In genomic region chr4:89109841-89110540, GRCh38 we compare ENCODE assay signal across 9 cellular contexts. TPM values are rescaled to one million over a fixed set of nuclear protein-coding genes. Genes with fewer than 3 reads are reported as not detected.
DNase-seq lines count a peak whose midpoint lies in the region; ATAC-seq, FAIRE-seq and TF ChIP-seq lines count a peak whose summit lies in the region.
"Had no signal": no experiment of that assay in that cellular context is flagged by ENCODE, and none has a peak within 500 bp of the region (broad histone marks: within the 10 kb centered on the region; RNA-seq: fewer than 3 reads in every experiment).

No MANE protein-coding gene starts in this region.

- peak overlapping the region; percentile 88 for H3K4me3 Mint-ChIP-seq in astrocyte (ENCODE audit: unreplicated experiment)
- peak overlapping the region; percentile 89 to 92 for H3K4me3 Mint-ChIP-seq in stimulated activated naive CD8-positive, alpha-beta T cell treated with anti-CD3 and anti-CD28 coated beads, Interleukin-15, amount 100 ng/mL, for 72 hours

- H3K27ac ChIP-seq in astrocyte (ENCODE audit: low read depth, low read length) (no peak overlapping the region), keratinocyte (ENCODE audit: control insufficient read depth, insufficient read depth, low read length) (no peak overlapping the region)

- peaks cover 8% of the 10 kb centered on the region for H3K4me1 Mint-ChIP-seq in astrocyte (ENCODE audit: low read depth, unreplicated experiment)
- peaks cover 31% of the 10 kb centered on the region for H3K4me1 Mint-ChIP-seq in stimulated activated naive CD8-positive, alpha-beta T cell treated with anti-CD3 and anti-CD28 coated beads, Interleukin-15, amount 100 ng/mL, for 72 hours

- H3K9me1 ChIP-seq in keratinocyte (ENCODE audit: control insufficient read depth, extremely low read depth, insufficient read depth, low read length) = no peaks in the 10 kb centered on the region

- H3K36me3 ChIP-seq in astrocyte (ENCODE audit: insufficient read depth, low read length) = no peaks in the 10 kb centered on the region
- peaks cover 0 to 8% of the 10 kb centered on the region in 2 experiments for H3K36me3 ChIP-seq in keratinocyte (ENCODE audit: control insufficient read depth in 2 of 2, extremely low read depth in 1 of 2, insufficient read depth in 2 of 2, low read length in 2 of 2)

- H2AFZ ChIP-seq in astrocyte (ENCODE audit: low read depth, low read length) = peak overlapping the region; percentile 97
- no peak overlapping the region for H2AFZ ChIP-seq in keratinocyte (ENCODE audit: control insufficient read depth, low read length)

- H3K27me3 ChIP-seq in astrocyte (ENCODE audit: insufficient read depth, low read length) (peaks cover 21% of the 10 kb centered on the region), keratinocyte (ENCODE audit: control insufficient read depth, extremely low read depth, insufficient read depth, low read length) (peaks cover 19% of the 10 kb centered on the region)

- H3K79me2 ChIP-seq in astrocyte (ENCODE audit: insufficient read depth, low read length) (no peaks in the 10 kb centered on the region), keratinocyte (ENCODE audit: control insufficient read depth, insufficient read depth, low read length) (peaks cover 6% of the 10 kb centered on the region)

- H3K4me2 ChIP-seq in astrocyte (ENCODE audit: low read length) = peak overlapping the region; percentile 98
- H3K4me2 ChIP-seq in keratinocyte (ENCODE audit: control insufficient read depth, extremely low read depth, insufficient read depth, low read depth, low read length) = peak overlapping the region; percentile 83

- peak; percentile 33 for DNase-seq in DMS79 treated with DMSO at 0.1 percent for 48 hours (lab: John Stamatoyannopoulos, UW)
- no peak for DNase-seq in DMS79 (lab: John Stamatoyannopoulos, UW)
- DNase-seq in astrocyte (ENCODE audit: low read depth) = no peak
- DNase-seq in keratinocyte (ENCODE audit: low read depth, low spot score) = no peak
- DNase-seq in stimulated activated naive CD8-positive, alpha-beta T cell treated with anti-CD3 and anti-CD28 coated beads, Interleukin-15, amount 100 ng/mL, for 72 hours = no peak
- DNase-seq in NCI-H187 treated with DMSO at 0.1 percent for 48 hours (lab: John Stamatoyannopoulos, UW) = no peak
- no peak for DNase-seq in T-helper 9 cell
- DNase-seq in HK-2 (ENCODE audit: unreplicated experiment) = no peak

- no peak for ATAC-seq in stimulated activated naive CD8-positive, alpha-beta T cell treated with anti-CD3 and anti-CD28 coated beads, Interleukin-15, amount 100 ng/mL, for 72 hours

- dilution Hi-C loops in keratinocyte (cut with MboI; ENCODE audit: extremely low pct_ligation_motif_present, low sequenced_read_pairs) = no loop called here

- TF ChIP-seq CTCF in astrocyte (IDR thresholded peaks at IDR 0.05; ENCODE audit: insufficient read depth, low read depth, low read length) = no peak
- TF ChIP-seq CTCF in keratinocyte (optimal IDR thresholded peaks at IDR 0.05 in 1 of 3, IDR thresholded peaks at IDR 0.05 in 1 of 3, conservative IDR thresholded peaks at IDR 0.05 in 1 of 3; ENCODE audit: extremely low read depth in 1 of 3, insufficient read depth in 2 of 3, low read length in 3 of 3) = no peak

- FAIRE-seq in astrocyte (lab: Jason Lieb, UNC) = no peak
- no peak for FAIRE-seq in keratinocyte (lab: Jason Lieb, UNC)
- FAIRE-seq: A204.1 had no signal

- no peaks in the 10 kb centered on the region for H4K20me1 ChIP-seq in astrocyte (ENCODE audit: insufficient read depth, low read length)
- H4K20me1 ChIP-seq in keratinocyte (ENCODE audit: control insufficient read depth, extremely low read depth, insufficient read depth, low read length) = no peaks in the 10 kb centered on the region

- peak overlapping the region; percentile 70 for H3K4me3 ChIP-seq in astrocyte (ENCODE audit: insufficient read depth, low read depth, low read length)
- peak overlapping the region in 1 of 3 experiments; percentile 46 for H3K4me3 ChIP-seq in keratinocyte (ENCODE audit: control insufficient read depth in 2 of 3, extremely low read depth in 1 of 3, insufficient read depth in 2 of 3, low read depth in 1 of 3, low read length in 3 of 3)

- H3K9ac ChIP-seq in astrocyte (ENCODE audit: low read length) (no peak overlapping the region), keratinocyte (ENCODE audit: control insufficient read depth, extremely low read depth, insufficient read depth, low read length) (no peak overlapping the region)

- H3K27me3 Mint-ChIP-seq in astrocyte (ENCODE audit: low read depth, unreplicated experiment) = peaks cover 14% of the 10 kb centered on the region
- peaks cover 31% of the 10 kb centered on the region for H3K27me3 Mint-ChIP-seq in stimulated activated naive CD8-positive, alpha-beta T cell treated with anti-CD3 and anti-CD28 coated beads, Interleukin-15, amount 100 ng/mL, for 72 hours

- H3K9me3 ChIP-seq in astrocyte (ENCODE audit: insufficient read depth, low read depth, low read length) (no peaks in the 10 kb centered on the region), keratinocyte (ENCODE audit: control insufficient read depth, low read depth, low read length) (no peaks in the 10 kb centered on the region)

- no peaks in the 10 kb centered on the region for H3K36me3 Mint-ChIP-seq in astrocyte (ENCODE audit: low read depth, unreplicated experiment)

- peaks cover 15% of the 10 kb centered on the region for H3K4me1 ChIP-seq in astrocyte (ENCODE audit: insufficient read depth, low read length)
- peaks cover 12% of the 10 kb centered on the region for H3K4me1 ChIP-seq in keratinocyte (ENCODE audit: control insufficient read depth, extremely low read depth, insufficient read depth, low read length)

- no peak overlapping the region for H3K27ac Mint-ChIP-seq in astrocyte (ENCODE audit: unreplicated experiment)
- H3K27ac Mint-ChIP-seq in stimulated activated naive CD8-positive, alpha-beta T cell treated with anti-CD3 and anti-CD28 coated beads, Interleukin-15, amount 100 ng/mL, for 72 hours = no peak overlapping the region

- H3K9me3 Mint-ChIP-seq in astrocyte (ENCODE audit: unreplicated experiment) = peaks cover 2% of the 10 kb centered on the region
- H3K9me3 Mint-ChIP-seq in stimulated activated naive CD8-positive, alpha-beta T cell treated with anti-CD3 and anti-CD28 coated beads, Interleukin-15, amount 100 ng/mL, for 72 hours = peaks cover 16 to 26% of the 10 kb centered on the region in 2 donors

RNA-seq across cellular contexts. Expression of gene TIGD2, which starts 1.3 kb away (rescaled TPM):
- total RNA-seq in astrocyte = 5.1 and 5.3 TPM in 2 replicates
- 2.7 to 5.3 TPM (median 4.9 TPM) in 3 replicates for polyA plus RNA-seq in keratinocyte
- polyA plus RNA-seq in keratinocyte (2011; ENCODE audit: low read depth) = 10.3 TPM
- 2.6 and 4.9 TPM in 2 replicates for polyA plus RNA-seq in keratinocyte (2011; cell fraction: cytosol; rRNA removed)
- polyA plus RNA-seq in keratinocyte (2011; cell fraction: nucleus; rRNA removed) = 4.6 and 5.6 TPM in 2 replicates
- 6.4 and 6.5 TPM in 2 replicates for polyA plus RNA-seq in keratinocyte (2012; ENCODE audit: low replicate concordance)
- polyA minus RNA-seq in keratinocyte = 1.8 to 4.1 TPM (median 2.6 TPM) in 3 replicates
- polyA minus RNA-seq in keratinocyte (2011; cell fraction: cytosol; rRNA and poly(A)+ RNA removed) = 3.5 TPM
- 2.3 and 6.1 TPM in 2 replicates for polyA minus RNA-seq in keratinocyte (2011; cell fraction: nucleus; rRNA and poly(A)+ RNA removed)

RNA-seq across cellular contexts. Expression of gene FAM13A, which starts 53.0 kb away (rescaled TPM):
- total RNA-seq in astrocyte = 12.0 and 13.1 TPM in 2 replicates
- 3.6 to 6.0 TPM (median 5.2 TPM) in 3 replicates for polyA plus RNA-seq in keratinocyte
- polyA plus RNA-seq in keratinocyte (2011; ENCODE audit: low read depth) = 3.3 TPM
- 3.2 and 4.5 TPM in 2 replicates for polyA plus RNA-seq in keratinocyte (2011; cell fraction: cytosol; rRNA removed)
- polyA plus RNA-seq in keratinocyte (2011; cell fraction: nucleus; rRNA removed) = 5.5 and 5.6 TPM in 2 replicates
- 2.4 and 3.9 TPM in 2 replicates for polyA plus RNA-seq in keratinocyte (2012; ENCODE audit: low replicate concordance)
- polyA minus RNA-seq in keratinocyte = 2.7 to 9.1 TPM (median 6.8 TPM) in 3 replicates
- 1.9 TPM for polyA minus RNA-seq in keratinocyte (2011; cell fraction: cytosol; rRNA and poly(A)+ RNA removed)
- polyA minus RNA-seq in keratinocyte (2011; cell fraction: nucleus; rRNA and poly(A)+ RNA removed) = 8.0 and 17.1 TPM in 2 replicates
